Comparison of ENCODE assay signal across 2 cellular contexts in the genomic region with DNA sequence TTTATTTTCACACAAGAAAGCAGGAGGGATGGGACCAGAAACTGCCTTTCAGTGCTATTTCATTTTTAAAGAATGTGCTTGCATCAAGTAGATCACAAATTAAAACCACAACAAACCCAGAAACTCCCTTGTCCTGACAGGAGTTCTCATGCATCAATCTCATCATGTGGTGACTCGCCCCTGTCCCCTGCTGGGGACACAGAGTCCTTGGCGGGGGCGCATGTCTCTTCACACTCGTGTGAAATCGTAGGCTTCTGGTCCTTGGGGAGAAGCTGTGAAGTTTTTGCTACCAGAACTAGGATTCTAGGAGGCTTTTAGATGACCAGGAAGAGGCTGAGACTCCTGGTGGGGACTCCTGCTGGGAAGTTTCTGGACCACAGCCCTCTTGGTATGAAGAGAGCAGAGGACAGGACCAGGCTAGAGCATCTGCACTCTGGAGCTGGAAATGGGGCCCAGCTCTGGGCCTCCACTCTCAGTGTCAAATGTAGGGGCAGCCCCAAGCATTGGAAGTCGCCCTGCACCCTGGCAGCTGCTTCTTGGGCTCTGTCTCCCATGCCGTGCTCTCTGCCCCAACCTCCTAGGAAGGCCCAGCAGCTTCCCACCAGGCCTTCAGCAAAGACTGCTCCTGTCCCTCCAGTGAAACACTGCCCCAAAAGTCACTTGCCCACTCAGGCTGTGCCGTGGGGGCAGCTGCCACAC.
TF ChIP-seq lines count a peak whose summit lies in the region.

No MANE protein-coding gene starts in this region.

TF ChIP-seq in HEK293T, 16 proteins besides CTCF, POLR2A, EP300 and RAD21:
- no peak for TF ChIP-seq HDGF (IDR thresholded peaks at IDR 0.05; ENCODE audit: borderline replicate concordance)
- no peak for TF ChIP-seq ELF4 (IDR thresholded peaks at IDR 0.05)
- TF ChIP-seq SP1 (IDR thresholded peaks at IDR 0.05) = no peak
- peak; percentile 59 for TF ChIP-seq PKNOX1 (IDR thresholded peaks at IDR 0.05)
- no peak for TF ChIP-seq LEF1 (IDR thresholded peaks at IDR 0.05; ENCODE audit: borderline replicate concordance)

TF ChIP-seq in K562, 482 proteins besides CTCF, POLR2A, EP300 and RAD21:
- TF ChIP-seq, protein P1, sequence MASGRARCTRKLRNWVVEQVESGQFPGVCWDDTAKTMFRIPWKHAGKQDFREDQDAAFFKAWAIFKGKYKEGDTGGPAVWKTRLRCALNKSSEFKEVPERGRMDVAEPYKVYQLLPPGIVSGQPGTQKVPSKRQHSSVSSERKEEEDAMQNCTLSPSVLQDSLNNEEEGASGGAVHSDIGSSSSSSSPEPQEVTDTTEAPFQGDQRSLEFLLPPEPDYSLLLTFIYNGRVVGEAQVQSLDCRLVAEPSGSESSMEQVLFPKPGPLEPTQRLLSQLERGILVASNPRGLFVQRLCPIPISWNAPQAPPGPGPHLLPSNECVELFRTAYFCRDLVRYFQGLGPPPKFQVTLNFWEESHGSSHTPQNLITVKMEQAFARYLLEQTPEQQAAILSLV (tag; IDR thresholded peaks at IDR 0.05) = no peak
- no peak for TF ChIP-seq SUPT5H (IDR thresholded peaks at IDR 0.05)
- TF ChIP-seq, protein P2, sequence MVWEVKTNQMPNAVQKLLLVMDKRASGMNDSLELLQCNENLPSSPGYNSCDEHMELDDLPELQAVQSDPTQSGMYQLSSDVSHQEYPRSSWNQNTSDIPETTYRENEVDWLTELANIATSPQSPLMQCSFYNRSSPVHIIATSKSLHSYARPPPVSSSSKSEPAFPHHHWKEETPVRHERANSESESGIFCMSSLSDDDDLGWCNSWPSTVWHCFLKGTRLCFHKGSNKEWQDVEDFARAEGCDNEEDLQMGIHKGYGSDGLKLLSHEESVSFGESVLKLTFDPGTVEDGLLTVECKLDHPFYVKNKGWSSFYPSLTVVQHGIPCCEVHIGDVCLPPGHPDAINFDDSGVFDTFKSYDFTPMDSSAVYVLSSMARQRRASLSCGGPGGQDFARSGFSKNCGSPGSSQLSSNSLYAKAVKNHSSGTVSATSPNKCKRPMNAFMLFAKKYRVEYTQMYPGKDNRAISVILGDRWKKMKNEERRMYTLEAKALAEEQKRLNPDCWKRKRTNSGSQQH (CRISPR knock-in tag; IDR thresholded peaks at IDR 0.05) = no peak
- TF ChIP-seq ZNF445 (CRISPR knock-in tag; IDR thresholded peaks at IDR 0.05; ENCODE audit: low read depth) = no peak
- TF ChIP-seq KLF16 (IDR thresholded peaks at IDR 0.05) = no peak
- TF ChIP-seq TAF7 (tag; IDR thresholded peaks at IDR 0.05) = no peak
- TF ChIP-seq RFX1 (IDR thresholded peaks at IDR 0.05) = no peak
- TF ChIP-seq, protein P3, sequence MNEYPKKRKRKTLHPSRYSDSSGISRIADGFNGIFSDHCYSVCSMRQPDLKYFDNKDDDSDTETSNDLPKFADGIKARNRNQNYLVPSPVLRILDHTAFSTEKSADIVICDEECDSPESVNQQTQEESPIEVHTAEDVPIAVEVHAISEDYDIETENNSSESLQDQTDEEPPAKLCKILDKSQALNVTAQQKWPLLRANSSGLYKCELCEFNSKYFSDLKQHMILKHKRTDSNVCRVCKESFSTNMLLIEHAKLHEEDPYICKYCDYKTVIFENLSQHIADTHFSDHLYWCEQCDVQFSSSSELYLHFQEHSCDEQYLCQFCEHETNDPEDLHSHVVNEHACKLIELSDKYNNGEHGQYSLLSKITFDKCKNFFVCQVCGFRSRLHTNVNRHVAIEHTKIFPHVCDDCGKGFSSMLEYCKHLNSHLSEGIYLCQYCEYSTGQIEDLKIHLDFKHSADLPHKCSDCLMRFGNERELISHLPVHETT (CRISPR knock-in tag; conservative IDR thresholded peaks at IDR 0.05 in 1 of 2, IDR thresholded peaks at IDR 0.05 in 1 of 2) = no peak
- no peak for TF ChIP-seq ZNF764 (CRISPR knock-in tag; IDR thresholded peaks at IDR 0.05; ENCODE audit: low read depth)
- TF ChIP-seq CCNT2 (IDR thresholded peaks at IDR 0.05; ENCODE audit: borderline replicate concordance, extremely low read depth, insufficient read length, low read depth, low read length) = no peak
- no peak for TF ChIP-seq IFI16 (CRISPR knock-in tag; IDR thresholded peaks at IDR 0.05)
- TF ChIP-seq GTF2E2 (tag; IDR thresholded peaks at IDR 0.05) = no peak
- no peak for TF ChIP-seq ZNF655 (CRISPR knock-in tag; IDR thresholded peaks at IDR 0.05)
- TF ChIP-seq MLLT1 (IDR thresholded peaks at IDR 0.05) = no peak
- TF ChIP-seq ZBTB9 (CRISPR knock-in tag; IDR thresholded peaks at IDR 0.05) = no peak
- TF ChIP-seq HES1 (IDR thresholded peaks at IDR 0.05; ENCODE audit: low read depth) = no peak
- no peak for TF ChIP-seq CEBPZ (IDR thresholded peaks at IDR 0.05; ENCODE audit: borderline replicate concordance, low read depth, low read length)
- no peak for TF ChIP-seq ZNF512 (tag; IDR thresholded peaks at IDR 0.05)
